ENCODE assay signal across 1 cellular context in genomic region chr3:71144525-71145253, GRCh38.
TF ChIP-seq lines count a peak whose summit lies in the region.

No MANE protein-coding gene starts in this region.

TF ChIP-seq in GM23338, 12 proteins besides CTCF, POLR2A, EP300 and RAD21 (continued from another document):
- TF ChIP-seq, protein P1, sequence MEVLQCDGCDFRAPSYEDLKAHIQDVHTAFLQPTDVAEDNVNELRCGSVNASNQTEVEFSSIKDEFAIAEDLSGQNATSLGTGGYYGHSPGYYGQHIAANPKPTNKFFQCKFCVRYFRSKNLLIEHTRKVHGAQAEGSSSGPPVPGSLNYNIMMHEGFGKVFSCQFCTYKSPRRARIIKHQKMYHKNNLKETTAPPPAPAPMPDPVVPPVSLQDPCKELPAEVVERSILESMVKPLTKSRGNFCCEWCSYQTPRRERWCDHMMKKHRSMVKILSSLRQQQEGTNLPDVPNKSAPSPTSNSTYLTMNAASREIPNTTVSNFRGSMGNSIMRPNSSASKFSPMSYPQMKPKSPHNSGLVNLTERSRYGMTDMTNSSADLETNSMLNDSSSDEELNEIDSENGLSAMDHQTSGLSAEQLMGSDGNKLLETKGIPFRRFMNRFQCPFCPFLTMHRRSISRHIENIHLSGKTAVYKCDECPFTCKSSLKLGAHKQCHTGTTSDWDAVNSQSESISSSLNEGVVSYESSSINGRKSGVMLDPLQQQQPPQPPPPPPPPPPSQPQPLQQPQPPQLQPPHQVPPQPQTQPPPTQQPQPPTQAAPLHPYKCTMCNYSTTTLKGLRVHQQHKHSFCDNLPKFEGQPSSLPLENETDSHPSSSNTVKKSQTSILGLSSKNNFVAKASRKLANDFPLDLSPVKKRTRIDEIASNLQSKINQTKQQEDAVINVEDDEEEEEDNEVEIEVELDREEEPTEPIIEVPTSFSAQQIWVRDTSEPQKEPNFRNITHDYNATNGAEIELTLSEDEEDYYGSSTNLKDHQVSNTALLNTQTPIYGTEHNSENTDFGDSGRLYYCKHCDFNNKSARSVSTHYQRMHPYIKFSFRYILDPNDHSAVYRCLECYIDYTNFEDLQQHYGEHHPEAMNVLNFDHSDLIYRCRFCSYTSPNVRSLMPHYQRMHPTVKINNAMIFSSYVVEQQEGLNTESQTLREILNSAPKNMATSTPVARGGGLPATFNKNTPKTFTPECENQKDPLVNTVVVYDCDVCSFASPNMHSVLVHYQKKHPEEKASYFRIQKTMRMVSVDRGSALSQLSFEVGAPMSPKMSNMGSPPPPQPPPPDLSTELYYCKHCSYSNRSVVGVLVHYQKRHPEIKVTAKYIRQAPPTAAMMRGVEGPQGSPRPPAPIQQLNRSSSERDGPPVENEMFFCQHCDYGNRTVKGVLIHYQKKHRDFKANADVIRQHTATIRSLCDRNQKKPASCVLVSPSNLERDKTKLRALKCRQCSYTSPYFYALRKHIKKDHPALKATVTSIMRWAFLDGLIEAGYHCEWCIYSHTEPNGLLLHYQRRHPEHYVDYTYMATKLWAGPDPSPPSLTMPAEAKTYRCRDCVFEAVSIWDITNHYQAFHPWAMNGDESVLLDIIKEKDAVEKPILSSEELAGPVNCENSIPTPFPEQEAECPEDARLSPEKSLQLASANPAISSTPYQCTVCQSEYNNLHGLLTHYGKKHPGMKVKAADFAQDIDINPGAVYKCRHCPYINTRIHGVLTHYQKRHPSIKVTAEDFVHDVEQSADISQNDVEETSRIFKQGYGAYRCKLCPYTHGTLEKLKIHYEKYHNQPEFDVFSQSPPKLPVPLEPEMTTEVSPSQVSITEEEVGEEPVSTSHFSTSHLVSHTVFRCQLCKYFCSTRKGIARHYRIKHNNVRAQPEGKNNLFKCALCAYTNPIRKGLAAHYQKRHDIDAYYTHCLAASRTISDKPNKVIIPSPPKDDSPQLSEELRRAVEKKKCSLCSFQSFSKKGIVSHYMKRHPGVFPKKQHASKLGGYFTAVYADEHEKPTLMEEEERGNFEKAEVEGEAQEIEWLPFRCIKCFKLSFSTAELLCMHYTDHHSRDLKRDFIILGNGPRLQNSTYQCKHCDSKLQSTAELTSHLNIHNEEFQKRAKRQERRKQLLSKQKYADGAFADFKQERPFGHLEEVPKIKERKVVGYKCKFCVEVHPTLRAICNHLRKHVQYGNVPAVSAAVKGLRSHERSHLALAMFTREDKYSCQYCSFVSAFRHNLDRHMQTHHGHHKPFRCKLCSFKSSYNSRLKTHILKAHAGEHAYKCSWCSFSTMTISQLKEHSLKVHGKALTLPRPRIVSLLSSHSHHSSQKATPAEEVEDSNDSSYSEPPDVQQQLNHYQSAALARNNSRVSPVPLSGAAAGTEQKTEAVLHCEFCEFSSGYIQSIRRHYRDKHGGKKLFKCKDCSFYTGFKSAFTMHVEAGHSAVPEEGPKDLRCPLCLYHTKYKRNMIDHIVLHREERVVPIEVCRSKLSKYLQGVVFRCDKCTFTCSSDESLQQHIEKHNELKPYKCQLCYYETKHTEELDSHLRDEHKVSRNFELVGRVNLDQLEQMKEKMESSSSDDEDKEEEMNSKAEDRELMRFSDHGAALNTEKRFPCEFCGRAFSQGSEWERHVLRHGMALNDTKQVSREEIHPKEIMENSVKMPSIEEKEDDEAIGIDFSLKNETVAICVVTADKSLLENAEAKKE (CRISPR knock-in tag; IDR thresholded peaks at IDR 0.05): no peak
- TF ChIP-seq, protein P2, sequence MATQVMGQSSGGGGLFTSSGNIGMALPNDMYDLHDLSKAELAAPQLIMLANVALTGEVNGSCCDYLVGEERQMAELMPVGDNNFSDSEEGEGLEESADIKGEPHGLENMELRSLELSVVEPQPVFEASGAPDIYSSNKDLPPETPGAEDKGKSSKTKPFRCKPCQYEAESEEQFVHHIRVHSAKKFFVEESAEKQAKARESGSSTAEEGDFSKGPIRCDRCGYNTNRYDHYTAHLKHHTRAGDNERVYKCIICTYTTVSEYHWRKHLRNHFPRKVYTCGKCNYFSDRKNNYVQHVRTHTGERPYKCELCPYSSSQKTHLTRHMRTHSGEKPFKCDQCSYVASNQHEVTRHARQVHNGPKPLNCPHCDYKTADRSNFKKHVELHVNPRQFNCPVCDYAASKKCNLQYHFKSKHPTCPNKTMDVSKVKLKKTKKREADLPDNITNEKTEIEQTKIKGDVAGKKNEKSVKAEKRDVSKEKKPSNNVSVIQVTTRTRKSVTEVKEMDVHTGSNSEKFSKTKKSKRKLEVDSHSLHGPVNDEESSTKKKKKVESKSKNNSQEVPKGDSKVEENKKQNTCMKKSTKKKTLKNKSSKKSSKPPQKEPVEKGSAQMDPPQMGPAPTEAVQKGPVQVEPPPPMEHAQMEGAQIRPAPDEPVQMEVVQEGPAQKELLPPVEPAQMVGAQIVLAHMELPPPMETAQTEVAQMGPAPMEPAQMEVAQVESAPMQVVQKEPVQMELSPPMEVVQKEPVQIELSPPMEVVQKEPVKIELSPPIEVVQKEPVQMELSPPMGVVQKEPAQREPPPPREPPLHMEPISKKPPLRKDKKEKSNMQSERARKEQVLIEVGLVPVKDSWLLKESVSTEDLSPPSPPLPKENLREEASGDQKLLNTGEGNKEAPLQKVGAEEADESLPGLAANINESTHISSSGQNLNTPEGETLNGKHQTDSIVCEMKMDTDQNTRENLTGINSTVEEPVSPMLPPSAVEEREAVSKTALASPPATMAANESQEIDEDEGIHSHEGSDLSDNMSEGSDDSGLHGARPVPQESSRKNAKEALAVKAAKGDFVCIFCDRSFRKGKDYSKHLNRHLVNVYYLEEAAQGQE (IDR thresholded peaks at IDR 0.05; ENCODE audit: unreplicated experiment): no peak
- no peak for TF ChIP-seq ZNF331 (CRISPR knock-in tag; IDR thresholded peaks at IDR 0.05; ENCODE audit: low read depth)
- TF ChIP-seq STAT1 (IDR thresholded peaks at IDR 0.05; ENCODE audit: unreplicated experiment): no peak
- no peak for TF ChIP-seq ZNF114 (CRISPR knock-in tag; IDR thresholded peaks at IDR 0.05)
- no peak for TF ChIP-seq JUNB (IDR thresholded peaks at IDR 0.05; ENCODE audit: unreplicated experiment)
